Comparison of ENCODE assay signal across 19 cellular contexts in the genomic region with DNA sequence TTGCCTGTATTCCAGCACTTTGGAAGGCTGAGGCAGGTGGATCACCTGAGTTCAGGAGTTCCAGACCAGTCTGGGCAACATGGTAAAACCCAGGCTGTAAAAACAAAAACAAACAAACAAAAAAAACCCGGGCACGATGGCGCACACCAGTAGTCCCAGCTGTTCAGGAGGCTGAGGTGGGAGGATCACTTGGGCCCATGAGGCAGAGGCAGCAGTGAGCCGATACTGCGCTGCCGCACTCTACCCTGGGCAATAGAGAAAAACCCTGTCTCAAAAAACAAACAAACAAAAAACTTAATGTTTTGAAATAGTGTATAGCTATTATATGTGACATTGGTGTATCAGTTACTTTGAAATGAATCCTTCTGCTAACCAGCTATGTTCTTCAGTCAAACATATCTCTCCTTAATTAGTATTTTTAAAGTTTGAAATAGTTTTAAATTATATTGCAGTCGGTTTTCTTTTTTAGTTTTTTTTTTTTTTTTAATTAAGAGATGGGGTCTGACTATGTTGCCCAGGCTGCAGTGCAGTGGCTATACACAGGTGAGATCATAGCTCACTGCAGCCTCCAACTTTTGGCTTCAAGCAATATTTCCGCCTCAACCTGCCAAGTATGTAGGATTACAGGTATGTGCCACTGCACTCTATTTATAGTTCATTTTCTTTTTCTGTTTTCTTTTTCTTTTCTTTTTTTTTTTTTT. TPM values are rescaled to one million over a fixed set of nuclear protein-coding genes. Genes with fewer than 3 reads are reported as not detected.
DNase-seq lines count a peak whose midpoint lies in the region; ATAC-seq, FAIRE-seq and TF ChIP-seq lines count a peak whose summit lies in the region.
"Had no signal": no experiment of that assay in that cellular context is flagged by ENCODE, and none has a peak within 500 bp of the region (broad histone marks: within the 10 kb centered on the region; RNA-seq: fewer than 3 reads in every experiment).

No MANE protein-coding gene starts in this region.

- intact Hi-C loops in GM12878 (cut with micrococcal nuclease; ENCODE audit: unreplicated experiment) (no loop called here), thyroid gland (cut with DNase I) (no loop called here)

- FAIRE-seq in GM12878 (lab: Jason Lieb, UNC), result no peak
- FAIRE-seq: H1 had no signal

- RAD21 ChIA-PET in GM12878 (lab: Charles Lee; ENCODE audit: unreplicated experiment), result interaction anchor here (0.6 to 1.7 kb wide), 7 partner anchors 10 to 44 kb away, joined by 3 to 8 read pairs (median 4); no protein-coding TSS in a partner anchor

- BruUV-seq in GM12878 (replicated peaks; lab: Mats Ljungman, UMichigan), result no TSS peak

- H3K9me3 ChIP-seq in HEK293 (ENCODE audit: control insufficient read depth, insufficient read depth, low read depth, low read length), result no peaks in the 10 kb centered on the region
- H3K9me3 ChIP-seq in GM12878 (replicated peaks; ENCODE audit: control insufficient read depth, insufficient read depth, low read length), result no peaks in the 10 kb centered on the region
- H3K9me3 ChIP-seq in neutrophil, result no peaks in the 10 kb centered on the region
- no peaks in the 10 kb centered on the region for H3K9me3 ChIP-seq in thyroid gland
- H3K9me3 ChIP-seq: Caco-2 had no signal

- ATAC-seq in GM12878 (0 out of 3 replicates have a peak, but pooled peaks have one; percentile 21), GM21528 (IDR thresholded peaks at IDR 0.05; ENCODE audit: low FRiP score, unreplicated experiment) (no peak)

- H3K4me3 ChIP-seq in HEK293 (ENCODE audit: low read depth, low read length), result no peak overlapping the region
- no peak overlapping the region for H3K4me3 ChIP-seq in GM12878
- no peak overlapping the region for H3K4me3 ChIP-seq in neutrophil (ENCODE audit: low read depth in 1 of 2, low read length in 1 of 2)
- no peak overlapping the region for H3K4me3 ChIP-seq in thyroid gland (replicated peaks in 1 of 3)
- no peak overlapping the region for H3K4me3 ChIP-seq in foreskin fibroblast (ENCODE audit: low read depth in 1 of 2, low read length in 2 of 2)
- H3K4me3 ChIP-seq: SK-N-MC had no signal

- H3K79me2 ChIP-seq in GM12878 (ENCODE audit: control insufficient read depth, insufficient read depth, low read length), result peaks cover 83% of the 10 kb centered on the region

- TF ChIP-seq POLR2A in GM12878 (IDR thresholded peaks at IDR 0.05; ENCODE audit: low read depth, low read length), result no peak
- TF ChIP-seq POLR2A in thyroid gland (IDR thresholded peaks at IDR 0.05), result no peak

- no peak overlapping the region for H3K4me2 ChIP-seq in GM12878 (ENCODE audit: control insufficient read depth, insufficient read depth)

- 93% methylated on average over 8 of the region's 8 CpGs for WGBS in GM12878 (ENCODE audit: insufficient coverage, insufficient replicate concordance, low lambda C conversion rate, missing lambda C conversion rate)
- 90 to 94% methylated on average over 8 of the region's 8 CpGs for WGBS in thyroid gland, 2 donors

- CTCF ChIA-PET in HEK293 (lab: Yijun Ruan, JAX) (interaction anchor here (1.6 kb wide), 1 partner anchor 67 kb away, joined by 6 read pairs; no protein-coding TSS in a partner anchor), GM12878 (lab: Yijun Ruan, JAX) (interaction anchor here (0.6 to 1.5 kb wide), 4 partner anchors 10 to 58 kb away, joined by 4 to 7 read pairs (median 4); no protein-coding TSS in a partner anchor)

- no peak overlapping the region for H2AFZ ChIP-seq in GM12878 (ENCODE audit: control insufficient read depth, low read depth, low read length)

- H3K4me1 ChIP-seq in HEK293 (ENCODE audit: control insufficient read depth, insufficient read depth, low read length) (no peaks in the 10 kb centered on the region), GM12878 (ENCODE audit: control insufficient read depth, insufficient read depth, low read length) (peaks cover 8% of the 10 kb centered on the region), neutrophil (ENCODE audit: control insufficient read depth in 1 of 2, insufficient read depth in 1 of 2, low read depth in 1 of 2, low read length in 1 of 2) (peaks cover 14 to 15% of the 10 kb centered on the region in 2 experiments), thyroid gland (peaks cover 17 to 18% of the 10 kb centered on the region in 2 donors)
- H3K4me1 ChIP-seq: Caco-2 had no signal

- no peak overlapping the region for H3K27ac ChIP-seq in HEK293 (ENCODE audit: extremely low read depth, low read depth, low read length)
- no peak overlapping the region for H3K27ac ChIP-seq in GM12878 (ENCODE audit: control insufficient read depth, insufficient read depth)
- peak overlapping the region; percentile 44 for H3K27ac ChIP-seq in neutrophil
- H3K27ac ChIP-seq in thyroid gland, result no peak overlapping the region

- no peak overlapping the region for H3K9ac ChIP-seq in GM12878 (ENCODE audit: control insufficient read depth, insufficient read depth, low read length)

- no peak for TF ChIP-seq EP300 in GM12878 (IDR thresholded peaks at IDR 0.05; ENCODE audit: borderline replicate concordance in 1 of 2, control insufficient read depth in 1 of 2, low read depth in 2 of 2, low read length in 2 of 2)

- no peak for DNase-seq in GM12878 (ENCODE audit: low read depth, low spot score)
- no peak for DNase-seq in thyroid gland
- no peak for DNase-seq in foreskin fibroblast
- no peak for DNase-seq in AG20443 (ENCODE audit: low spot score)
- DNase-seq: Caco-2; DMS153; GF-D8; KG1; NCI-H1694 treated with DMSO at 0.1 percent for 48 hours; NCI-H2107; NCI-H510A; NCI-H748 treated with DMSO at 0.1 percent for 48 hours; NK-92 treated with Interleukin-12 subunit alpha and Interleukin-12 subunit beta, amount 100 ng/mL, for 24 hours; SHP77 had no signal

- TF ChIP-seq RAD21 in GM12878 (IDR thresholded peaks at IDR 0.05; ENCODE audit: insufficient read depth, low read depth, low read length), result no peak

- SMC1A ChIA-PET in GM12878 (lab: Charles Lee; ENCODE audit: uncharacterized antibody, unreplicated experiment), result interaction anchor here (0.7 to 2.0 kb wide), 5 partner anchors 8 to 63 kb away, joined by 3 to 8 read pairs (median 4); no protein-coding TSS in a partner anchor

- H3K36me3 ChIP-seq in HEK293 (ENCODE audit: control insufficient read depth in 2 of 2, insufficient read depth in 1 of 2, low read length in 2 of 2) (peaks cover 0 to 15% of the 10 kb centered on the region in 2 experiments; a peak in 2 of 3 replicates), GM12878 (ENCODE audit: control insufficient read depth in 2 of 2, insufficient read depth in 2 of 2, low read length in 1 of 2) (no peaks in the 10 kb centered on the region), neutrophil (peaks cover 6% of the 10 kb centered on the region), thyroid gland (no peaks in the 10 kb centered on the region)

- H3K27me3 ChIP-seq in GM12878 (replicated peaks in 1 of 2; ENCODE audit: control insufficient read depth in 2 of 2, insufficient read depth in 2 of 2, low read length in 1 of 2) (no peaks in the 10 kb centered on the region), neutrophil (no peaks in the 10 kb centered on the region), thyroid gland (no peaks in the 10 kb centered on the region)

- POLR2A ChIA-PET in HEK293 (lab: Yijun Ruan, JAX) (interaction anchor here (0.6 to 2.1 kb wide), 4 partner anchors 9 to 100 kb away, joined by 3 to 9 read pairs (median 4); partner anchors contain the start of gene SPEN), GM12878 (lab: Charles Lee) (interaction anchor here (0.6 to 1.3 kb wide), 9 partner anchors 12 to 1559 kb away, joined by 3 to 13 read pairs (median 4); no protein-coding TSS in a partner anchor)

- in situ Hi-C loops in GM12878 (cut with MboI), result no loop called here

- TF ChIP-seq CTCF in HEK293 (tag by site-specific recombination; IDR thresholded peaks at IDR 0.05), result no peak
- TF ChIP-seq CTCF in GM12878 (IDR thresholded peaks at IDR 0.05 in 2 of 3, conservative IDR thresholded peaks at IDR 0.05 in 1 of 3; ENCODE audit: control insufficient read depth in 2 of 3, extremely low read depth in 1 of 3, insufficient read depth in 1 of 3, low read depth in 3 of 3, low read length in 3 of 3), result no peak
- no peak for TF ChIP-seq CTCF in neutrophil (IDR thresholded peaks at IDR 0.05)
- no peak for TF ChIP-seq CTCF in thyroid gland (IDR thresholded peaks at IDR 0.05)
- no peak for TF ChIP-seq CTCF in foreskin fibroblast (IDR thresholded peaks at IDR 0.05; ENCODE audit: low read depth, low read length)

- no peaks in the 10 kb centered on the region; the same call in none of the 2 replicates for H4K20me1 ChIP-seq in GM12878 (ENCODE audit: control insufficient read depth, insufficient read depth)

RNA-seq across cellular contexts. Expression of gene SPEN, which starts 11.3 kb away (rescaled TPM):
- total RNA-seq in GM12878 (2013; cell fraction: nucleolus; rRNA removed), result 170 and 175 TPM in 2 replicates
- total RNA-seq in GM12878 (2014; rRNA removed) (18.9 and 20.9 TPM in 2 replicates), GM12878 (2014; rRNA removed; fragmentation: Illumina TruSeq; extraction: Trizol) (16.5 and 18.2 TPM in 2 replicates), GM12878 (2021) (57.5 and 58.7 TPM in 2 replicates), thyroid gland (10 to 100 TPM; 40.7 to 97.0 (median 57.3) TPM)
- polyA plus RNA-seq in GM12878 (2011; ENCODE audit: low read depth), result 13.6 TPM
- polyA plus RNA-seq in GM12878 (2011; rRNA removed) (6.1 and 6.7 TPM in 2 replicates), GM12878 (2014; fragmentation: Illumina TruSeq; extraction: Trizol) (45.0 and 58.7 TPM in 2 replicates), GM12878 (2014; fragmentation: Nextera tagmentation; extraction: Ambion mirVana) (10 to 100 TPM in 1 of 2 experiments, 1 to 10 TPM in 1; 5.2 to 12.9 TPM), GM12878 (2014; rRNA removed) (28.4 and 34.9 TPM in 2 replicates), GM12878 (2016; fragmentation: Nextera tagmentation; extraction: Ambion mirVana) (10 to 100 TPM; 21.3 to 36.2 TPM)
- polyA plus RNA-seq in GM12878 (2011; cell fraction: cytosol; rRNA removed), result 8.3 and 12.2 TPM in 2 replicates
- polyA plus RNA-seq in GM12878 (2011; cell fraction: nucleus; rRNA removed), result 27.8 and 41.7 TPM in 2 replicates
- polyA plus RNA-seq in GM12878 (2012), result 34.0 and 40.1 TPM in 2 replicates
- 29.4 and 33.6 TPM in 2 replicates for polyA minus RNA-seq in GM12878 (2011; rRNA and poly(A)+ RNA removed)
- polyA minus RNA-seq in GM12878 (2011; cell fraction: cytosol; rRNA and poly(A)+ RNA removed), result 21.8 and 24.4 TPM in 2 replicates
- polyA minus RNA-seq in GM12878 (2011; cell fraction: nucleus; rRNA and poly(A)+ RNA removed), result 18.4 and 37.1 TPM in 2 replicates

RNA-seq across cellular contexts. Expression of gene UQCRHL, which starts 51.4 kb away (rescaled TPM):
- total RNA-seq in GM12878 (2013; cell fraction: nucleolus; rRNA removed), result 0.49 and 0.84 TPM in 2 replicates
- total RNA-seq in GM12878 (2014; rRNA removed), result 7.7 and 9.8 TPM in 2 replicates
- 5.9 TPM in 2 replicates for total RNA-seq in GM12878 (2014; rRNA removed; fragmentation: Illumina TruSeq; extraction: Trizol)
- total RNA-seq in GM12878 (2021), result 1.4 and 2.0 TPM in 2 replicates
- 3.0 TPM for polyA plus RNA-seq in GM12878 (2011; ENCODE audit: low read depth)
- polyA plus RNA-seq in GM12878 (2011; rRNA removed), result 17.3 and 49.9 TPM in 2 replicates
- 3.8 and 3.9 TPM in 2 replicates for polyA plus RNA-seq in GM12878 (2011; cell fraction: cytosol; rRNA removed)
- 1.8 and 1.9 TPM in 2 replicates for polyA plus RNA-seq in GM12878 (2011; cell fraction: nucleus; rRNA removed)
- polyA plus RNA-seq in GM12878 (2012), result 4.4 and 6.2 TPM in 2 replicates
- 3.3 and 5.4 TPM in 2 replicates for polyA plus RNA-seq in GM12878 (2014; fragmentation: Illumina TruSeq; extraction: Trizol)
- polyA plus RNA-seq in GM12878 (2014; fragmentation: Nextera tagmentation; extraction: Ambion mirVana), result 1 to 10 TPM; 6.7 to 7.5 TPM
- polyA plus RNA-seq in GM12878 (2014; rRNA removed), result 5.6 and 9.5 TPM in 2 replicates
- 1 to 10 TPM; 1.9 to 2.3 TPM for polyA plus RNA-seq in GM12878 (2016; fragmentation: Nextera tagmentation; extraction: Ambion mirVana)
- 1.2 and 1.3 TPM in 2 replicates for polyA minus RNA-seq in GM12878 (2011; rRNA and poly(A)+ RNA removed)
- polyA minus RNA-seq in GM12878 (2011; cell fraction: cytosol; rRNA and poly(A)+ RNA removed), result 3.8 and 4.1 TPM in 2 replicates
- 0.12 and 0.19 TPM in 2 replicates for polyA minus RNA-seq in GM12878 (2011; cell fraction: nucleus; rRNA and poly(A)+ RNA removed)
- total RNA-seq in thyroid gland, result 1 to 10 TPM in 2 of 4 donors, under 1 TPM in 2; 0.81 to 1.3 (median 1.00) TPM
